In genomic region chr11:121564948-121565684, GRCh38 we compare ENCODE assay signal across 1 cellular context.
TF ChIP-seq lines count a peak whose summit lies in the region.

No MANE protein-coding gene starts in this region.

TF ChIP-seq in HepG2, 621 proteins besides CTCF, POLR2A, EP300 and RAD21 (continued from another document and continues in another):
- TF ChIP-seq ZSCAN5A (CRISPR knock-in tag; IDR thresholded peaks at IDR 0.05; ENCODE audit: borderline replicate concordance) (no peak), ZNF207 (IDR thresholded peaks at IDR 0.05; ENCODE audit: borderline replicate concordance) (no peak), NCOA5 (CRISPR knock-in tag; IDR thresholded peaks at IDR 0.05) (no peak), ZBTB8A (CRISPR knock-in tag; IDR thresholded peaks at IDR 0.05; ENCODE audit: borderline replicate concordance, low read depth) (no peak), HOXA5 (CRISPR knock-in tag; IDR thresholded peaks at IDR 0.05) (peak; percentile 60; the same call in 1 of the 2 replicates), TBL1XR1 (IDR thresholded peaks at IDR 0.05; ENCODE audit: borderline replicate concordance, low read length, partially characterized antibody) (peak; percentile 83), ZNF557 (CRISPR knock-in tag; IDR thresholded peaks at IDR 0.05) (no peak), ZNF720 (CRISPR knock-in tag; IDR thresholded peaks at IDR 0.05) (no peak), TEAD2 (CRISPR knock-in tag; IDR thresholded peaks at IDR 0.05) (no peak), ATF7-NPFF (CRISPR knock-in tag; IDR thresholded peaks at IDR 0.05; ENCODE audit: low read depth) (no peak), RERE (CRISPR knock-in tag; IDR thresholded peaks at IDR 0.05; ENCODE audit: low read depth) (0 out of 2 replicates have a peak, but pooled peaks have one; percentile 54), MBNL3 (CRISPR knock-in tag; conservative IDR thresholded peaks at IDR 0.05) (no peak), ATF3 (CRISPR knock-in tag; IDR thresholded peaks at IDR 0.05) (peak; percentile 65), GABPA (IDR thresholded peaks at IDR 0.05; ENCODE audit: low read depth, low read length) (no peak), GABPA (CRISPR knock-in tag; IDR thresholded peaks at IDR 0.05; ENCODE audit: low read depth) (peak; percentile 51; the same call in 1 of the 2 replicates), FOXK1 (CRISPR knock-in tag; IDR thresholded peaks at IDR 0.05; ENCODE audit: borderline replicate concordance, low read depth) (peak; percentile 82; the same call in 1 of the 2 replicates), XRCC5 (optimal IDR thresholded peaks at IDR 0.05; ENCODE audit: low read length) (no peak), TAF1 (CRISPR knock-in tag; IDR thresholded peaks at IDR 0.05) (no peak), GPN1 (CRISPR knock-in tag; IDR thresholded peaks at IDR 0.05; ENCODE audit: borderline replicate concordance) (no peak), ZNF7 (CRISPR knock-in tag; IDR thresholded peaks at IDR 0.05) (no peak), ZBTB7A (CRISPR knock-in tag; IDR thresholded peaks at IDR 0.05) (no peak), TRAFD1 (CRISPR knock-in tag; IDR thresholded peaks at IDR 0.05; ENCODE audit: borderline replicate concordance) (no peak), ATF2 (CRISPR knock-in tag; IDR thresholded peaks at IDR 0.05) (peak; percentile 79; the same call in 1 of the 2 replicates), ZNF792 (CRISPR knock-in tag; IDR thresholded peaks at IDR 0.05) (no peak), ZNF276 (CRISPR knock-in tag; IDR thresholded peaks at IDR 0.05; ENCODE audit: low read depth) (no peak), SPEN (CRISPR knock-in tag; IDR thresholded peaks at IDR 0.05; ENCODE audit: low read depth) (no peak), ZFP1 (CRISPR knock-in tag; IDR thresholded peaks at IDR 0.05) (peak; percentile 84), ZNF589 (CRISPR knock-in tag; conservative IDR thresholded peaks at IDR 0.05) (no peak), ARID5B (CRISPR knock-in tag; IDR thresholded peaks at IDR 0.05) (peak; percentile 93), ZNF563 (CRISPR knock-in tag; IDR thresholded peaks at IDR 0.05) (no peak)
- TF ChIP-seq, protein P1, sequence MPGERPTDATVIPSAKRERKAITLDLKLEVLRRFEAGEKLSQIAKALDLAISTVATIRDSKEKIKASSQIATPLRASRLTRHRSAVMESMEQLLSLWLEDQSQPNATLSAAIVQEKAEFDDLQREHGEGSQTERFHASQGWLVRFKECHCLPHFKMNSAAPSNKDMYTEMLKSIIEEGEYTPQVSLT (CRISPR knock-in tag; IDR thresholded peaks at IDR 0.05; ENCODE audit: borderline replicate concordance, low read depth), result no peak
- TF ChIP-seq, protein P2, sequence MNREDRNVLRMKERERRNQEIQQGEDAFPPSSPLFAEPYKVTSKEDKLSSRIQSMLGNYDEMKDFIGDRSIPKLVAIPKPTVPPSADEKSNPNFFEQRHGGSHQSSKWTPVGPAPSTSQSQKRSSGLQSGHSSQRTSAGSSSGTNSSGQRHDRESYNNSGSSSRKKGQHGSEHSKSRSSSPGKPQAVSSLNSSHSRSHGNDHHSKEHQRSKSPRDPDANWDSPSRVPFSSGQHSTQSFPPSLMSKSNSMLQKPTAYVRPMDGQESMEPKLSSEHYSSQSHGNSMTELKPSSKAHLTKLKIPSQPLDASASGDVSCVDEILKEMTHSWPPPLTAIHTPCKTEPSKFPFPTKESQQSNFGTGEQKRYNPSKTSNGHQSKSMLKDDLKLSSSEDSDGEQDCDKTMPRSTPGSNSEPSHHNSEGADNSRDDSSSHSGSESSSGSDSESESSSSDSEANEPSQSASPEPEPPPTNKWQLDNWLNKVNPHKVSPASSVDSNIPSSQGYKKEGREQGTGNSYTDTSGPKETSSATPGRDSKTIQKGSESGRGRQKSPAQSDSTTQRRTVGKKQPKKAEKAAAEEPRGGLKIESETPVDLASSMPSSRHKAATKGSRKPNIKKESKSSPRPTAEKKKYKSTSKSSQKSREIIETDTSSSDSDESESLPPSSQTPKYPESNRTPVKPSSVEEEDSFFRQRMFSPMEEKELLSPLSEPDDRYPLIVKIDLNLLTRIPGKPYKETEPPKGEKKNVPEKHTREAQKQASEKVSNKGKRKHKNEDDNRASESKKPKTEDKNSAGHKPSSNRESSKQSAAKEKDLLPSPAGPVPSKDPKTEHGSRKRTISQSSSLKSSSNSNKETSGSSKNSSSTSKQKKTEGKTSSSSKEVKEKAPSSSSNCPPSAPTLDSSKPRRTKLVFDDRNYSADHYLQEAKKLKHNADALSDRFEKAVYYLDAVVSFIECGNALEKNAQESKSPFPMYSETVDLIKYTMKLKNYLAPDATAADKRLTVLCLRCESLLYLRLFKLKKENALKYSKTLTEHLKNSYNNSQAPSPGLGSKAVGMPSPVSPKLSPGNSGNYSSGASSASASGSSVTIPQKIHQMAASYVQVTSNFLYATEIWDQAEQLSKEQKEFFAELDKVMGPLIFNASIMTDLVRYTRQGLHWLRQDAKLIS (CRISPR knock-in tag; IDR thresholded peaks at IDR 0.05), result no peak
- TF ChIP-seq, protein P3, sequence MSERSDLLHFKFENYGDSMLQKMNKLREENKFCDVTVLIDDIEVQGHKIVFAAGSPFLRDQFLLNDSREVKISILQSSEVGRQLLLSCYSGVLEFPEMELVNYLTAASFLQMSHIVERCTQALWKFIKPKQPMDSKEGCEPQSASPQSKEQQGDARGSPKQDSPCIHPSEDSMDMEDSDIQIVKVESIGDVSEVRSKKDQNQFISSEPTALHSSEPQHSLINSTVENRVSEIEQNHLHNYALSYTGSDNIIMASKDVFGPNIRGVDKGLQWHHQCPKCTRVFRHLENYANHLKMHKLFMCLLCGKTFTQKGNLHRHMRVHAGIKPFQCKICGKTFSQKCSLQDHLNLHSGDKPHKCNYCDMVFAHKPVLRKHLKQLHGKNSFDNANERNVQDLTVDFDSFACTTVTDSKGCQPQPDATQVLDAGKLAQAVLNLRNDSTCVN (CRISPR knock-in tag; IDR thresholded peaks at IDR 0.05; ENCODE audit: borderline replicate concordance), result no peak
